In genomic region chr12:104063712-104064030, GRCh38 we compare ENCODE assay signal across 8 cellular contexts. TPM values are rescaled to one million over a fixed set of nuclear protein-coding genes. Genes with fewer than 3 reads are reported as not detected.
A peak's percentile ranks its signal among the peaks of the same experiment; 100 is the strongest.
DNase-seq lines count a peak whose midpoint lies in the region; ATAC-seq, FAIRE-seq and TF ChIP-seq lines count a peak whose summit lies in the region.
"Had no signal": no experiment of that assay in that cellular context is flagged by ENCODE, and none has a peak within 500 bp of the region (broad histone marks: within the 10 kb centered on the region; RNA-seq: fewer than 3 reads in every experiment).

No MANE protein-coding gene starts in this region.

- no peaks in the 10 kb centered on the region for H3K4me1 ChIP-seq in GM12878 (ENCODE audit: control insufficient read depth, insufficient read depth, low read length)
- H3K4me1 ChIP-seq in subcutaneous abdominal adipose tissue (ENCODE audit: control insufficient read depth in 5 of 5, insufficient read depth in 5 of 5, low read length in 5 of 5): peaks cover 2 to 28% (median 20%) of the 10 kb centered on the region in 5 donors

- peak overlapping the region; percentile 89 for H2AFZ ChIP-seq in GM12878 (ENCODE audit: control insufficient read depth, low read depth, low read length)

- no peaks in the 10 kb centered on the region for H4K20me1 ChIP-seq in GM12878 (ENCODE audit: control insufficient read depth, insufficient read depth)

- in situ Hi-C loops in GM12878 (cut with MboI): no loop called here

- BruUV-seq in GM12878 (replicated peaks; lab: Mats Ljungman, UMichigan): no TSS peak

- peaks cover 2% of the 10 kb centered on the region for H3K27me3 Mint-ChIP-seq in IgD-negative memory B cell

- H3K4me3 ChIP-seq in GM12878 (peak overlapping the region; percentile 88), subcutaneous abdominal adipose tissue (ENCODE audit: low read depth in 1 of 5, low read length in 5 of 5) (peak overlapping the region; percentile 92 to 98 (median 95))

- intact Hi-C loops in GM12878 (cut with micrococcal nuclease; ENCODE audit: unreplicated experiment): loop anchor here (10.0 kb wide), 1 partner anchor 221 kb away; no protein-coding TSS in a partner anchor

- peak overlapping the region; percentile 93 to 97 (median 94) for H3K4me3 Mint-ChIP-seq in IgD-negative memory B cell

- H3K27ac Mint-ChIP-seq in IgD-negative memory B cell: peak overlapping the region in 2 of 3 donors; percentile 87 to 91

- RAD21 ChIA-PET in GM12878 (lab: Charles Lee; ENCODE audit: unreplicated experiment): interaction anchor here (0.7 to 2.4 kb wide), 10 partner anchors 21 to 225 kb away, joined by 3 to 11 read pairs (median 4); partner anchors contain the start of genes HSP90B1 and TDG

- H3K36me3 Mint-ChIP-seq in IgD-negative memory B cell: peaks cover 2% of the 10 kb centered on the region

- H3K9ac ChIP-seq in GM12878 (ENCODE audit: control insufficient read depth, insufficient read depth, low read length) (peak overlapping the region; percentile 82), subcutaneous abdominal adipose tissue (ENCODE audit: low read length in 5 of 5) (peak overlapping the region; percentile 50 to 99 (median 94))

- H3K4me1 Mint-ChIP-seq in IgD-negative memory B cell: peaks cover 12 to 15% (median 15%) of the 10 kb centered on the region in 3 donors

- CTCF ChIA-PET in GM12878 (lab: Yijun Ruan, JAX): interaction anchor here (0.6 to 9.3 kb wide), 8 partner anchors 9 to 186 kb away, joined by 3 to 75 read pairs (median 4); partner anchors contain the start of gene GLT8D2

- ATAC-seq in GM18502 (IDR thresholded peaks at IDR 0.05; ENCODE audit: poor library complexity, unreplicated experiment) (peak; percentile 39), GM21619 (IDR thresholded peaks at IDR 0.05; ENCODE audit: unreplicated experiment) (peak; percentile 34), GM12878 (peak; percentile 65)

- FAIRE-seq in GM12878 (lab: Jason Lieb, UNC): peak; percentile 84
- FAIRE-seq: colon had no signal

- DNase-seq in GM12878 (ENCODE audit: low read depth, low spot score): peak; percentile 15
- DNase-seq in NCI-H526 treated with DMSO at 0.1 percent for 48 hours (lab: John Stamatoyannopoulos, UW): no peak

- no peaks in the 10 kb centered on the region; a peak in 1 of 4 replicates for H3K27me3 ChIP-seq in GM12878 (replicated peaks in 1 of 2; ENCODE audit: control insufficient read depth in 2 of 2, insufficient read depth in 2 of 2, low read length in 1 of 2)
- H3K27me3 ChIP-seq in layer of hippocampus (ENCODE audit: control insufficient read depth, insufficient read depth, low read length): no peaks in the 10 kb centered on the region
- no peaks in the 10 kb centered on the region for H3K27me3 ChIP-seq in subcutaneous abdominal adipose tissue (ENCODE audit: control insufficient read depth in 5 of 5, insufficient read depth in 4 of 5, low read length in 5 of 5)

- 2% methylated on average over 7 of the region's 7 CpGs for WGBS in GM12878 (ENCODE audit: insufficient coverage, insufficient replicate concordance, low lambda C conversion rate, missing lambda C conversion rate)

- no peak for TF ChIP-seq EP300 in GM12878 (IDR thresholded peaks at IDR 0.05; ENCODE audit: borderline replicate concordance in 1 of 2, control insufficient read depth in 1 of 2, low read depth in 2 of 2, low read length in 2 of 2)

- no peaks in the 10 kb centered on the region for H3K9me3 Mint-ChIP-seq in IgD-negative memory B cell

- H3K79me2 ChIP-seq in GM12878 (ENCODE audit: control insufficient read depth, insufficient read depth, low read length): peaks cover 17% of the 10 kb centered on the region

- peak overlapping the region; percentile 89 for H3K4me2 ChIP-seq in GM12878 (ENCODE audit: control insufficient read depth, insufficient read depth)

- H3K27ac ChIP-seq in GM12878 (ENCODE audit: control insufficient read depth, insufficient read depth) (peak overlapping the region; percentile 81), layer of hippocampus (ENCODE audit: low read depth, low read length) (peak overlapping the region; percentile 84), subcutaneous abdominal adipose tissue (ENCODE audit: low read depth, low read length) (peak overlapping the region; percentile 85)

- SMC1A ChIA-PET in GM12878 (lab: Charles Lee; ENCODE audit: uncharacterized antibody, unreplicated experiment): interaction anchor here (0.7 to 2.1 kb wide), 14 partner anchors 21 to 199 kb away, joined by 3 to 11 read pairs (median 4); partner anchors contain the start of genes NFYB and TDG

- no peak for TF ChIP-seq CTCF in GM12878 (IDR thresholded peaks at IDR 0.05 in 2 of 3, conservative IDR thresholded peaks at IDR 0.05 in 1 of 3; ENCODE audit: control insufficient read depth in 2 of 3, extremely low read depth in 1 of 3, insufficient read depth in 1 of 3, low read depth in 3 of 3, low read length in 3 of 3)

- H3K36me3 ChIP-seq in GM12878 (ENCODE audit: control insufficient read depth in 2 of 2, insufficient read depth in 2 of 2, low read length in 1 of 2): no peaks in the 10 kb centered on the region
- peaks cover 3 to 15% (median 6%) of the 10 kb centered on the region in 5 donors for H3K36me3 ChIP-seq in subcutaneous abdominal adipose tissue (ENCODE audit: control insufficient read depth in 5 of 5, insufficient read depth in 5 of 5, low read length in 5 of 5)

- TF ChIP-seq RAD21 in GM12878 (IDR thresholded peaks at IDR 0.05; ENCODE audit: insufficient read depth, low read depth, low read length): no peak

- no peak for TF ChIP-seq POLR2A in GM12878 (IDR thresholded peaks at IDR 0.05; ENCODE audit: low read depth, low read length)

- POLR2A ChIA-PET in GM12878 (lab: Charles Lee): interaction anchor here (0.7 to 1.6 kb wide), 11 partner anchors 17 to 271 kb away, joined by 3 to 6 read pairs (median 4); partner anchors contain the start of genes HSP90B1, NFYB and TDG

- no peaks in the 10 kb centered on the region for H3K9me3 ChIP-seq in GM12878 (replicated peaks; ENCODE audit: control insufficient read depth, insufficient read depth, low read length)
- H3K9me3 ChIP-seq in subcutaneous abdominal adipose tissue (ENCODE audit: control insufficient read depth in 5 of 5, low read length in 5 of 5): no peaks in the 10 kb centered on the region

TF ChIP-seq in GM12878, 131 proteins besides CTCF, POLR2A, EP300 and RAD21:
- TF ChIP-seq ETV6 (conservative IDR thresholded peaks at IDR 0.05 in 1 of 2, IDR thresholded peaks at IDR 0.05 in 1 of 2; ENCODE audit: borderline replicate concordance in 1 of 2, low read depth in 1 of 2) (no peak), BCL11A (IDR thresholded peaks at IDR 0.05; ENCODE audit: low read depth, low read length) (no peak), TCF3 (IDR thresholded peaks at IDR 0.05; ENCODE audit: borderline replicate concordance, insufficient read depth, low read depth, low read length) (no peak)
- TF ChIP-seq, protein P1, sequence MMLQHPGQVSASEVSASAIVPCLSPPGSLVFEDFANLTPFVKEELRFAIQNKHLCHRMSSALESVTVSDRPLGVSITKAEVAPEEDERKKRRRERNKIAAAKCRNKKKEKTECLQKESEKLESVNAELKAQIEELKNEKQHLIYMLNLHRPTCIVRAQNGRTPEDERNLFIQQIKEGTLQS (IDR thresholded peaks at IDR 0.05; ENCODE audit: borderline replicate concordance, extremely low read depth, low read depth, low read length): no peak

RNA-seq across cellular contexts. Expression of gene HCFC2, which starts 0.7 kb away (rescaled TPM):
- 7.4 TPM for polyA plus RNA-seq in IgD-negative memory B cell
- total RNA-seq in GM12878 (2013; cell fraction: nucleolus; rRNA removed): 33.6 and 38.9 TPM in 2 replicates
- total RNA-seq in GM12878 (2014; rRNA removed): 8.9 and 9.0 TPM in 2 replicates
- total RNA-seq in GM12878 (2014; rRNA removed; fragmentation: Illumina TruSeq; extraction: Trizol): 9.5 TPM in 2 replicates
- total RNA-seq in GM12878 (2021): 9.2 and 9.4 TPM in 2 replicates
- 3.9 TPM for polyA plus RNA-seq in GM12878 (2011; ENCODE audit: low read depth)
- 14.2 and 19.1 TPM in 2 replicates for polyA plus RNA-seq in GM12878 (2011; rRNA removed)
- 6.0 and 6.7 TPM in 2 replicates for polyA plus RNA-seq in GM12878 (2011; cell fraction: cytosol; rRNA removed)
- 10.9 and 13.0 TPM in 2 replicates for polyA plus RNA-seq in GM12878 (2011; cell fraction: nucleus; rRNA removed)
- 4.2 and 6.0 TPM in 2 replicates for polyA plus RNA-seq in GM12878 (2012)
- 7.6 and 8.6 TPM in 2 replicates for polyA plus RNA-seq in GM12878 (2014; fragmentation: Illumina TruSeq; extraction: Trizol)
- 1 to 10 TPM; 1.8 to 3.8 TPM for polyA plus RNA-seq in GM12878 (2014; fragmentation: Nextera tagmentation; extraction: Ambion mirVana)
- 5.7 and 9.1 TPM in 2 replicates for polyA plus RNA-seq in GM12878 (2014; rRNA removed)
- polyA plus RNA-seq in GM12878 (2016; fragmentation: Nextera tagmentation; extraction: Ambion mirVana): 10 to 100 TPM; 11.8 to 13.1 TPM
- 10.3 and 16.8 TPM in 2 replicates for polyA minus RNA-seq in GM12878 (2011; rRNA and poly(A)+ RNA removed)
- 3.1 and 7.2 TPM in 2 replicates for polyA minus RNA-seq in GM12878 (2011; cell fraction: cytosol; rRNA and poly(A)+ RNA removed)
- 8.9 and 11.8 TPM in 2 replicates for polyA minus RNA-seq in GM12878 (2011; cell fraction: nucleus; rRNA and poly(A)+ RNA removed)

RNA-seq across cellular contexts. Expression of gene GLT8D2, which starts 13.7 kb away (rescaled TPM):
- polyA plus RNA-seq in IgD-negative memory B cell: 0.23 TPM
- total RNA-seq in GM12878 (2013; cell fraction: nucleolus; rRNA removed): 0.23 TPM in 1 of 2 replicates, not detected in the other
- total RNA-seq in GM12878 (2014; rRNA removed): 0.27 and 0.28 TPM in 2 replicates
- total RNA-seq in GM12878 (2014; rRNA removed; fragmentation: Illumina TruSeq; extraction: Trizol): 0.28 TPM in 1 of 2 replicates, not detected in the other
- 0.13 and 0.41 TPM in 2 replicates for total RNA-seq in GM12878 (2021)
- polyA plus RNA-seq in GM12878 (2011; ENCODE audit: low read depth): 0.26 TPM
- polyA plus RNA-seq in GM12878 (2011; rRNA removed): 0.20 and 0.23 TPM in 2 replicates
- 0.10 and 0.12 TPM in 2 replicates for polyA plus RNA-seq in GM12878 (2011; cell fraction: cytosol; rRNA removed)
- 0.19 TPM in 2 replicates for polyA plus RNA-seq in GM12878 (2011; cell fraction: nucleus; rRNA removed)
- polyA plus RNA-seq in GM12878 (2012): 0.16 and 0.22 TPM in 2 replicates
- polyA plus RNA-seq in GM12878 (2014; fragmentation: Illumina TruSeq; extraction: Trizol): 0.37 TPM in 1 of 2 replicates, not detected in the other
- under 1 TPM; 0.31 to 0.37 TPM for polyA plus RNA-seq in GM12878 (2014; fragmentation: Nextera tagmentation; extraction: Ambion mirVana)
- polyA plus RNA-seq in GM12878 (2014; rRNA removed): 0.06 and 0.19 TPM in 2 replicates
- polyA plus RNA-seq in GM12878 (2016; fragmentation: Nextera tagmentation; extraction: Ambion mirVana): under 1 TPM; 0.60 to 0.80 TPM
- 0.22 TPM in 1 of 2 replicates, not detected in the other for polyA minus RNA-seq in GM12878 (2011; rRNA and poly(A)+ RNA removed)
- not detected in 2 replicates for polyA minus RNA-seq in GM12878 (2011; cell fraction: cytosol; rRNA and poly(A)+ RNA removed)
- polyA minus RNA-seq in GM12878 (2011; cell fraction: nucleus; rRNA and poly(A)+ RNA removed): 0.48 TPM in 1 of 2 replicates, not detected in the other
